ENCODE assay signal across 12 cellular contexts in the genomic region with DNA sequence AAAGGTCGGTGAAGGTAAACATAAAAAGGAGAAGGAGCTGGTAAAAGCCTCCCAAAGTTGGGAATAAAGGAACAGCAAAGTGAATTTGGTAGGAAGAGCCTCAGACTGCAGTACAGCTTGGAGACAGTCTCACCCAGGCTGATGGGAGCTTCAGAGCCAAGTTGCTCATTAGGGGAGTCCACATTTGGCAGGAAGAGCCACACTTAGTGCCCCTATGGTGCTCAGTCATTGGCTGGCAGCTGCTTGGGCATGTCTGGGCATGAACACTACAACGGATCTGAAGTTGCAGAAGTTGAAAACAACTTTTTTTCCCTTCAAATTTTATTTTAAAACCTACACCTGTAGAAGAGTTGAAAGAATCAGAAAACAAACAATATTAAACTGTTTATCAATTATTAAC.
A peak's percentile ranks its signal among the peaks of the same experiment; 100 is the strongest.
DNase-seq lines count a peak whose midpoint lies in the region; ATAC-seq, FAIRE-seq and TF ChIP-seq lines count a peak whose summit lies in the region.
"Had no signal": no experiment of that assay in that cellular context is flagged by ENCODE, and none has a peak within 500 bp of the region (broad histone marks: within the 10 kb centered on the region; RNA-seq: fewer than 3 reads in every experiment).

No MANE protein-coding gene starts in this region.

- peak overlapping the region; percentile 18; the same call in 1 of the 2 replicates for H3K18ac ChIP-seq in IMR-90 (ENCODE audit: low read depth, low read length)

- no TSS peak for BruUV-seq in IMR-90 (replicated peaks; lab: Mats Ljungman, UMichigan)

- intact Hi-C loops in IMR-90 (cut with micrococcal nuclease) = no loop called here

- H4K20me1 ChIP-seq in IMR-90 (ENCODE audit: insufficient read depth, low read length) = no peaks in the 10 kb centered on the region

- peak overlapping the region; percentile 36 for H2BK5ac ChIP-seq in IMR-90 (ENCODE audit: low read depth, low read length, poor library complexity, severe bottlenecking)

- no peak overlapping the region for H3K4me2 ChIP-seq in IMR-90 (ENCODE audit: low read depth, low read length)

- H3K14ac ChIP-seq in IMR-90 (replicated peaks; ENCODE audit: low read depth, low read length) = no peak overlapping the region

- H2BK120ac ChIP-seq in IMR-90 (ENCODE audit: low read depth, low read length) = peak overlapping the region; percentile 53; the same call in 1 of the 2 replicates

- dilution Hi-C loops in IMR-90 (cut with HindIII; ENCODE audit: low sequenced_read_pairs, unreplicated experiment) = no loop called here

- no peak overlapping the region for H2AK5ac ChIP-seq in IMR-90 (ENCODE audit: low read depth, low read length)

- H3K27ac ChIP-seq in IMR-90 (ENCODE audit: insufficient read depth, low read length) = no peak overlapping the region
- H3K27ac ChIP-seq: C4-2B had no signal

- H4K8ac ChIP-seq in IMR-90 (ENCODE audit: low read depth in 2 of 2, low read length in 2 of 2) = peak overlapping the region in 1 of 2 experiments; percentile 54; a peak in 1 of 4 replicates

- no peak for TF ChIP-seq RAD21 in IMR-90 (IDR thresholded peaks at IDR 0.05; ENCODE audit: low read length)

- H3K4ac ChIP-seq in IMR-90 (ENCODE audit: low read depth, low read length) = peak overlapping the region; percentile 29; the same call in 1 of the 2 replicates

- POLR2A ChIA-PET in IMR-90 (lab: Charles Lee; ENCODE audit: unreplicated experiment) = no interaction called here

- H2BK20ac ChIP-seq in IMR-90 (ENCODE audit: low read depth, low read length) = peak overlapping the region; percentile 44; the same call in 1 of the 2 replicates

- no peak overlapping the region for H3K23ac ChIP-seq in IMR-90 (ENCODE audit: low read depth, low read length)

- TF ChIP-seq POLR2A in IMR-90 (IDR thresholded peaks at IDR 0.05; ENCODE audit: low read depth, low read length) (no peak), GM12892 (IDR thresholded peaks at IDR 0.05; ENCODE audit: low read depth, low read length) (no peak)

- no peaks in the 10 kb centered on the region for H3K9me1 ChIP-seq in IMR-90 (ENCODE audit: insufficient read depth, low read length)

- H3K79me1 ChIP-seq in IMR-90 (ENCODE audit: low read depth in 1 of 2, low read length in 2 of 2) = no peaks in the 10 kb centered on the region

- no peaks in the 10 kb centered on the region for H3K4me1 ChIP-seq in IMR-90 (ENCODE audit: control insufficient read depth, insufficient read depth, low read length)

- no peak overlapping the region for H4K91ac ChIP-seq in IMR-90 (ENCODE audit: insufficient read depth, low read depth, low read length)

- H2BK15ac ChIP-seq in IMR-90 (ENCODE audit: low read depth, low read length) = no peak overlapping the region

- H3K9ac ChIP-seq in IMR-90 (ENCODE audit: low read depth, low read length) = no peak overlapping the region

- FAIRE-seq in GM12892 (lab: Jason Lieb, UNC) = no peak

- CTCF ChIA-PET in IMR-90 (lab: Yijun Ruan, JAX) = no interaction called here

- peak overlapping the region; percentile 88; the same call in 1 of the 2 replicates for H4K5ac ChIP-seq in IMR-90 (ENCODE audit: low read depth, low read length)

- ATAC-seq in GM21360 (IDR thresholded peaks at IDR 0.05; ENCODE audit: unreplicated experiment) (peak; percentile 62), IMR-90 (ENCODE audit: low read depth) (peak; percentile 40)

- in situ Hi-C loops in IMR-90 (cut with MboI; ENCODE audit: low sequenced_read_pairs) = no loop called here

- no peaks in the 10 kb centered on the region for H3K36me3 ChIP-seq in IMR-90 (ENCODE audit: control insufficient read depth, insufficient read depth, low read length)

- TF ChIP-seq CTCF in IMR-90 (conservative IDR thresholded peaks at IDR 0.05; ENCODE audit: low read depth, low read length) (no peak), epithelial cell of esophagus (IDR thresholded peaks at IDR 0.05; ENCODE audit: insufficient read depth, low read depth, low read length, missing control alignments) (no peak)

- peak overlapping the region; percentile 86 for H2AFZ ChIP-seq in IMR-90 (replicated peaks; ENCODE audit: low read length, poor library complexity)

- H3K27me3 ChIP-seq in IMR-90 (ENCODE audit: control insufficient read depth, insufficient read depth, low read length) = no peaks in the 10 kb centered on the region

- H3K4me3 ChIP-seq in IMR-90 (ENCODE audit: insufficient read depth, low read depth, low read length) (no peak overlapping the region), epithelial cell of esophagus (ENCODE audit: low read length) (no peak overlapping the region)

- no peaks in the 10 kb centered on the region for H3K9me3 ChIP-seq in IMR-90 (ENCODE audit: control insufficient read depth, insufficient read depth, low read length)

- H2AK9ac ChIP-seq in IMR-90 (replicated peaks; ENCODE audit: low read depth, low read length, poor library complexity) = no peak overlapping the region

- H3K56ac ChIP-seq in IMR-90 (ENCODE audit: extremely low read depth, insufficient read depth, low read length) = no peak overlapping the region

- no CpG with 5 or more reads among the region's 2 CpGs for WGBS in IMR-90 (ENCODE audit: extremely low coverage in 2 of 2, insufficient read length in 1 of 2), 2 experiments

- DNase-seq in DMS 273 (lab: John Stamatoyannopoulos, UW; ENCODE audit: unreplicated experiment) (peak; percentile 42), IMR-90 (peak; percentile 6), epithelial cell of esophagus (ENCODE audit: low read depth) (peak; percentile 44), NCI-H526 (lab: John Stamatoyannopoulos, UW) (no peak), NCI-H2029 (lab: John Stamatoyannopoulos, UW) (no peak), NCI-H1048 (lab: John Stamatoyannopoulos, UW) (no peak), GM12892 (ENCODE audit: insufficient read length) (no peak)
- DNase-seq: effector CD8-positive, alpha-beta T cell; hypothalamus; substantia nigra had no signal

TF ChIP-seq in IMR-90, 13 proteins besides CTCF, POLR2A, EP300 and RAD21:
- TF ChIP-seq RCOR1 (IDR thresholded peaks at IDR 0.05; ENCODE audit: insufficient replicate concordance, low read length) = no peak
- no peak for TF ChIP-seq CEBPB (IDR thresholded peaks at IDR 0.05; ENCODE audit: low read depth, low read length)
- TF ChIP-seq CHD1 (IDR thresholded peaks at IDR 0.05; ENCODE audit: low read depth, low read length) = no peak
- TF ChIP-seq USF2 (IDR thresholded peaks at IDR 0.05; ENCODE audit: low read depth, low read length) = no peak
- no peak for TF ChIP-seq ELK1 (IDR thresholded peaks at IDR 0.05; ENCODE audit: borderline replicate concordance, low read depth, low read length)
- TF ChIP-seq FOS (IDR thresholded peaks at IDR 0.05; ENCODE audit: low read depth, low read length) = no peak
- no peak for TF ChIP-seq MXI1 (IDR thresholded peaks at IDR 0.05; ENCODE audit: borderline replicate concordance, low read depth, low read length)
- TF ChIP-seq MAZ (IDR thresholded peaks at IDR 0.05; ENCODE audit: borderline replicate concordance, low read depth, low read length) = no peak
- TF ChIP-seq BHLHE40 (IDR thresholded peaks at IDR 0.05; ENCODE audit: low read depth, low read length) = no peak
- no peak for TF ChIP-seq SMC3 (IDR thresholded peaks at IDR 0.05; ENCODE audit: low read depth, low read length)
- TF ChIP-seq NFE2L2 (IDR thresholded peaks at IDR 0.05; ENCODE audit: low read depth, low read length) = no peak
- no peak for TF ChIP-seq MAFK (IDR thresholded peaks at IDR 0.05; ENCODE audit: low read depth, low read length)
- TF ChIP-seq RFX5 (IDR thresholded peaks at IDR 0.05; ENCODE audit: low read depth, low read length) = no peak

Comparison
In these comparisons a context has a peak if more than half of its experiments do, and no peak if none do; other contexts are left out.
1. DNase-seq: peak in DMS 273 (single experiment), IMR-90 (single experiment) and epithelial cell of esophagus (single experiment); none in NCI-H526 (0 of 2), NCI-H2029 (single experiment), NCI-H1048 (single experiment) and GM12892 (single experiment).